Comparison of ENCODE assay signal across 1 cellular context in genomic region chr2:184154438-184154837, GRCh38.
TF ChIP-seq lines count a peak whose summit lies in the region.

No MANE protein-coding gene starts in this region.

TF ChIP-seq in HepG2, 621 proteins besides CTCF, POLR2A, EP300 and RAD21:
- TF ChIP-seq ZNF788 (CRISPR knock-in tag; IDR thresholded peaks at IDR 0.05; ENCODE audit: borderline replicate concordance) (no peak), ZNF777 (CRISPR knock-in tag; IDR thresholded peaks at IDR 0.05) (no peak), LCORL (IDR thresholded peaks at IDR 0.05) (peak; percentile 29; the same call in 1 of the 2 replicates), LCORL (CRISPR knock-in tag; IDR thresholded peaks at IDR 0.05) (no peak)
